8 cellular contexts compared by ENCODE assay signal in genomic region chr12:6199531-6200265, GRCh38. TPM values are rescaled to one million over a fixed set of nuclear protein-coding genes. Genes with fewer than 3 reads are reported as not detected.
DNase-seq lines count a peak whose midpoint lies in the region; ATAC-seq and TF ChIP-seq lines count a peak whose summit lies in the region.

No MANE protein-coding gene starts in this region.

- H3K36me3 ChIP-seq in left ventricle myocardium inferior = no peaks in the 10 kb centered on the region

- peaks cover 26% of the 10 kb centered on the region for H3K4me1 Mint-ChIP-seq in activated CD8-positive, alpha-beta T cell treated with anti-CD3 and anti-CD28 coated beads for 36 hours (ENCODE audit: low read depth)

- peak overlapping the region; percentile 48 for H3K4me3 Mint-ChIP-seq in activated CD8-positive, alpha-beta T cell treated with anti-CD3 and anti-CD28 coated beads for 36 hours

- H3K4me1 ChIP-seq in left ventricle myocardium inferior = peaks cover 66% of the 10 kb centered on the region

- H3K27me3 Mint-ChIP-seq in activated CD8-positive, alpha-beta T cell treated with anti-CD3 and anti-CD28 coated beads for 36 hours = peaks cover 21% of the 10 kb centered on the region

- no peak overlapping the region for H3K27ac Mint-ChIP-seq in activated CD8-positive, alpha-beta T cell treated with anti-CD3 and anti-CD28 coated beads for 36 hours

- H3K36me3 Mint-ChIP-seq in activated CD8-positive, alpha-beta T cell treated with anti-CD3 and anti-CD28 coated beads for 36 hours (ENCODE audit: low read depth) = no peaks in the 10 kb centered on the region

- peak overlapping the region; percentile 82 for H3K4me3 ChIP-seq in left ventricle myocardium inferior

- H3K27ac ChIP-seq in left ventricle myocardium inferior (replicated peaks) = peak overlapping the region; percentile 92

- no peaks in the 10 kb centered on the region for H3K9me3 Mint-ChIP-seq in activated CD8-positive, alpha-beta T cell treated with anti-CD3 and anti-CD28 coated beads for 36 hours

- CTCF ChIA-PET in activated CD8-positive, alpha-beta T cell treated with anti-CD3 and anti-CD28 coated beads for 36 hours (lab: Charles Lee) = interaction anchor here (1.0 to 8.9 kb wide), 3 partner anchors 77 to 123 kb away, joined by 3 to 89 read pairs (median 75); no protein-coding TSS in a partner anchor

- no peak for ATAC-seq in activated CD8-positive, alpha-beta T cell treated with anti-CD3 and anti-CD28 coated beads for 36 hours
- peak; percentile 41 for ATAC-seq in sciatic nerve
- no peak for ATAC-seq in GM21528 (IDR thresholded peaks at IDR 0.05; ENCODE audit: low FRiP score, unreplicated experiment)
- ATAC-seq in HG02938 (IDR thresholded peaks at IDR 0.05; ENCODE audit: unreplicated experiment) = no peak

- intact Hi-C loops in activated CD8-positive, alpha-beta T cell treated with anti-CD3 and anti-CD28 coated beads for 36 hours (cut with micrococcal nuclease) = loop anchor here (2.0 kb wide), 1 partner anchor 85 kb away; no protein-coding TSS in a partner anchor
- intact Hi-C loops in left ventricle myocardium inferior (cut with micrococcal nuclease) = no loop called here
- intact Hi-C loops in sciatic nerve (cut with DNase I) = loop anchor here (5.0 kb wide), 1 partner anchor 78 kb away; no protein-coding TSS in a partner anchor

- POLR2A ChIA-PET in activated CD8-positive, alpha-beta T cell treated with anti-CD3 and anti-CD28 coated beads for 36 hours (lab: Charles Lee) = interaction anchor here (0.8 kb wide), 1 partner anchor 29 kb away, joined by 3 read pairs; no protein-coding TSS in a partner anchor

- TF ChIP-seq CTCF in activated CD8-positive, alpha-beta T cell treated with anti-CD3 and anti-CD28 coated beads for 36 hours (IDR thresholded peaks at IDR 0.05) = no peak
- TF ChIP-seq CTCF in left ventricle myocardium inferior (IDR thresholded peaks at IDR 0.05; ENCODE audit: borderline replicate concordance) = no peak

- no peaks in the 10 kb centered on the region for H3K9me3 ChIP-seq in left ventricle myocardium inferior (replicated peaks)

- DNase-seq in DMS53 (lab: John Stamatoyannopoulos, UW) (peak; percentile 57), DMS53 treated with DMSO at 0.1 percent for 48 hours (lab: John Stamatoyannopoulos, UW; ENCODE audit: unreplicated experiment) (no peak), left ventricle myocardium inferior (no peak), sciatic nerve (ENCODE audit: low spot score) (peak; percentile 83), middle frontal gyrus (ENCODE audit: extremely low spot score, low spot score) (no peak)
- DNase-seq in activated CD8-positive, alpha-beta T cell treated with anti-CD3 and anti-CD28 coated beads for 36 hours = no peak

- peaks cover 23% of the 10 kb centered on the region for H3K27me3 ChIP-seq in left ventricle myocardium inferior (ENCODE audit: low read depth)

RNA-seq across cellular contexts. Expression of gene CD9, which starts 0.5 kb away (rescaled TPM):
- total RNA-seq in activated CD8-positive, alpha-beta T cell treated with anti-CD3 and anti-CD28 coated beads for 36 hours = 1 to 10 TPM; 9.1 to 9.2 TPM
- total RNA-seq in left ventricle myocardium inferior (55.5 TPM), sciatic nerve (554 TPM)

Comparison
In these comparisons a context has a peak if more than half of its experiments do, and no peak if none do; other contexts are left out.
1. DNase-seq: peak in DMS53 (single experiment) and sciatic nerve (single experiment); none in DMS53 treated with DMSO at 0.1 percent for 48 hours (single experiment), activated CD8-positive, alpha-beta T cell treated with anti-CD3 and anti-CD28 coated beads for 36 hours (single experiment), left ventricle myocardium inferior (single experiment) and middle frontal gyrus (single experiment).